Comparison of ENCODE assay signal across 8 cellular contexts in the genomic region with DNA sequence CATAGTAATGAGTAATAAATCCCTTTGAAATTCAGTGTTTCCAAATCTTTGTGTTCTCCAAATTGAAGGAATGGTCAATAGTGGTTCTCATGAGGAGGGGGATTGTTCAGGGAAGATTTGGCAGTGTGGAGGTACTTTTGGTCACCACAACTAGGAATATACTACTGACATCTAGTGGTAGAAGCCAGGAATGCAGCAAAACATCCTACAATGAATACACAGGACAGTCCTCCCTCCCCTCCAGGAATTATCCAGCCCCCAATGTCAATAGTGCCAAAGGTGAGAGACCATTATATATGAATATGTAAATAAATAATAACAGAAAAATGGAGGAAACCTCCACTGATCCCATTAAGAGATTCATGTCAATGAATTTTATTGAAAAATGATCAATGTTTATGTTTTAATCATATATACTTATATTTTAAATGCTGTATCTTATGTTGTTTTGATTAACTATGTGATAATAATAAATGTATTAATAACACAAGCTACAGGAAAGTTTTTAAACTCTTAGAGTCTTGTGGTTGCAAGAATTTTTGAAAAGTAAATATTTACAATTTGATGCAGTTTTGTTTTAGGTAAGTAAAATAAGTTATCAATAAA. TPM values are rescaled to one million over a fixed set of nuclear protein-coding genes. Genes with fewer than 3 reads are reported as not detected.
DNase-seq lines count a peak whose midpoint lies in the region; ATAC-seq and TF ChIP-seq lines count a peak whose summit lies in the region.

No MANE protein-coding gene starts in this region.

- no peaks in the 10 kb centered on the region for H3K9me3 Mint-ChIP-seq in activated CD8-positive, alpha-beta T cell treated with anti-CD3 and anti-CD28 coated beads for 36 hours

- CTCF ChIA-PET in activated CD8-positive, alpha-beta T cell treated with anti-CD3 and anti-CD28 coated beads for 36 hours (lab: Charles Lee), result interaction anchor here (0.7 to 2.1 kb wide), 9 partner anchors 10 to 74 kb away, joined by 3 to 6 read pairs (median 4); no protein-coding TSS in a partner anchor

- no peaks in the 10 kb centered on the region for H3K27me3 ChIP-seq in iPS DF 6.9 (ENCODE audit: control insufficient read depth, insufficient read depth, low read length)
- no peaks in the 10 kb centered on the region for H3K27me3 ChIP-seq in suprapubic skin

- intact Hi-C loops in activated CD8-positive, alpha-beta T cell treated with anti-CD3 and anti-CD28 coated beads for 36 hours (cut with micrococcal nuclease), result loop anchor here (2.0 to 10.0 kb wide), 2 partner anchors 33 to 71 kb away; no protein-coding TSS in a partner anchor

- no peak for TF ChIP-seq POLR2A in suprapubic skin (IDR thresholded peaks at IDR 0.05)

- no peak overlapping the region for H3K4me3 ChIP-seq in iPS DF 6.9 (ENCODE audit: low read length)
- H3K4me3 ChIP-seq in suprapubic skin, result no peak overlapping the region

- ATAC-seq in activated CD8-positive, alpha-beta T cell treated with anti-CD3 and anti-CD28 coated beads for 36 hours, result peak; percentile 51
- ATAC-seq in HG02642 (IDR thresholded peaks at IDR 0.05; ENCODE audit: poor library complexity, unreplicated experiment), result no peak

- H3K4me1 Mint-ChIP-seq in activated CD8-positive, alpha-beta T cell treated with anti-CD3 and anti-CD28 coated beads for 36 hours (ENCODE audit: low read depth), result no peaks in the 10 kb centered on the region

- H3K9me3 ChIP-seq in iPS DF 6.9 (ENCODE audit: control insufficient read depth, insufficient read depth, low read length) (no peaks in the 10 kb centered on the region), suprapubic skin (no peaks in the 10 kb centered on the region)

- no peak overlapping the region for H3K27ac Mint-ChIP-seq in activated CD8-positive, alpha-beta T cell treated with anti-CD3 and anti-CD28 coated beads for 36 hours

- no peaks in the 10 kb centered on the region for H3K27me3 Mint-ChIP-seq in activated CD8-positive, alpha-beta T cell treated with anti-CD3 and anti-CD28 coated beads for 36 hours

- H3K36me3 ChIP-seq in iPS DF 6.9 (ENCODE audit: control insufficient read depth, insufficient read depth, low read length) (no peaks in the 10 kb centered on the region), suprapubic skin (no peaks in the 10 kb centered on the region)

- peak; percentile 57 for TF ChIP-seq CTCF in activated CD8-positive, alpha-beta T cell treated with anti-CD3 and anti-CD28 coated beads for 36 hours (IDR thresholded peaks at IDR 0.05)
- peak; percentile 26 to 52 for TF ChIP-seq CTCF in suprapubic skin (IDR thresholded peaks at IDR 0.05)

- no peak overlapping the region for H3K4me3 Mint-ChIP-seq in activated CD8-positive, alpha-beta T cell treated with anti-CD3 and anti-CD28 coated beads for 36 hours

- no peaks in the 10 kb centered on the region for H3K36me3 Mint-ChIP-seq in activated CD8-positive, alpha-beta T cell treated with anti-CD3 and anti-CD28 coated beads for 36 hours (ENCODE audit: low read depth)

- DNase-seq in DMS53 (lab: John Stamatoyannopoulos, UW) (peak; percentile 48), DMS53 treated with DMSO at 0.1 percent for 48 hours (lab: John Stamatoyannopoulos, UW; ENCODE audit: unreplicated experiment) (no peak), GM19240 (ENCODE audit: insufficient read length, low spot score) (peak; percentile 15), NCI-H146 (lab: John Stamatoyannopoulos, UW) (peak; percentile 44), iPS DF 6.9 (ENCODE audit: low read depth, low spot score) (peak; percentile 37), suprapubic skin (ENCODE audit: low spot score in 2 of 2) (no peak)
- DNase-seq in activated CD8-positive, alpha-beta T cell treated with anti-CD3 and anti-CD28 coated beads for 36 hours, result peak; percentile 12

- no peak for TF ChIP-seq EP300 in suprapubic skin (IDR thresholded peaks at IDR 0.05)

- POLR2A ChIA-PET in activated CD8-positive, alpha-beta T cell treated with anti-CD3 and anti-CD28 coated beads for 36 hours (lab: Charles Lee), result no interaction called here

- no peaks in the 10 kb centered on the region for H3K4me1 ChIP-seq in iPS DF 6.9 (ENCODE audit: control insufficient read depth, insufficient read depth, low read length)
- H3K4me1 ChIP-seq in suprapubic skin, result no peaks in the 10 kb centered on the region

- H3K27ac ChIP-seq in iPS DF 6.9 (ENCODE audit: low read length) (no peak overlapping the region), suprapubic skin (no peak overlapping the region)

RNA-seq across cellular contexts. Expression of gene FAM9A, which starts 14.4 kb away (rescaled TPM):
- total RNA-seq in activated CD8-positive, alpha-beta T cell treated with anti-CD3 and anti-CD28 coated beads for 36 hours, result not detected
- not detected for total RNA-seq in suprapubic skin

Comparison
In these comparisons a context has a peak if more than half of its experiments do, and no peak if none do; other contexts are left out.
1. DNase-seq: peak in DMS53 (single experiment), GM19240 (single experiment), NCI-H146 (single experiment), activated CD8-positive, alpha-beta T cell treated with anti-CD3 and anti-CD28 coated beads for 36 hours (single experiment) and iPS DF 6.9 (single experiment); none in DMS53 treated with DMSO at 0.1 percent for 48 hours (single experiment) and suprapubic skin (0 of 2).